In genomic region chr9:92943062-92943616, GRCh38 we compare ENCODE assay signal across 32 cellular contexts. TPM values are rescaled to one million over a fixed set of nuclear protein-coding genes. Genes with fewer than 3 reads are reported as not detected.
DNase-seq lines count a peak whose midpoint lies in the region.
"Had no signal": no experiment of that assay in that cellular context is flagged by ENCODE, and none has a peak within 500 bp of the region (broad histone marks: within the 10 kb centered on the region; RNA-seq: fewer than 3 reads in every experiment).

No MANE protein-coding gene starts in this region.

- no peak overlapping the region for H3K27ac Mint-ChIP-seq in activated T-cell treated with anti-CD3 and anti-CD28 coated beads, Interleukin-2, amount 50 U/mL, for 24 hours
- H3K27ac Mint-ChIP-seq: activated CD4-positive, alpha-beta memory T cell treated with anti-CD3 and anti-CD28 coated beads for 36 hours; activated naive CD4-positive, alpha-beta T cell treated with anti-CD3 and anti-CD28 coated beads, Interleukin-2, amount 10 ng/mL, durations not matched to agents 7 days and 5 days; CD14-positive monocyte; natural killer cell treated with Interleukin-12 subunit alpha and Interleukin-12 subunit beta and Interleukin-15 and Interleukin-18, amount 100 ng/mL, for 72 hours; stimulated activated effector memory CD8-positive, alpha-beta T cell treated with anti-CD3 and anti-CD28 coated beads, Interleukin-12 subunit alpha, Interleukin-12 subunit beta, amount 100 ng/mL, for 72 hours; T-helper 2 cell treated with Interferon-gamma antibody and Interleukin-4, amounts not matched to agents 5 μg/mL and 100 μg/mL, for 36 hours had no signal

- H3K4ac ChIP-seq in neuronal stem cell (ENCODE audit: low read length), result no peak overlapping the region

- no peak overlapping the region for H2BK120ac ChIP-seq in neuronal stem cell (ENCODE audit: low read depth, low read length)

- no peak overlapping the region for H3K4me3 ChIP-seq in neuronal stem cell (ENCODE audit: low read length in 2 of 2)
- H3K4me3 ChIP-seq: adrenal gland, body of pancreas, GM12878, K562, mucosa of descending colon, upper lobe of left lung had no signal

- peaks cover 9 to 16% of the 10 kb centered on the region in 2 donors for H3K4me1 ChIP-seq in neuronal stem cell (ENCODE audit: control insufficient read depth in 2 of 2, insufficient read depth in 1 of 2, low read depth in 1 of 2, low read length in 2 of 2)

- no peak overlapping the region for H4K8ac ChIP-seq in neuronal stem cell (ENCODE audit: low read depth, low read length)

- H3K14ac ChIP-seq in neuronal stem cell (ENCODE audit: low read length), result peak overlapping the region; percentile 14

- H2BK15ac ChIP-seq in neuronal stem cell (ENCODE audit: low read length), result no peak overlapping the region

- H3K27me3 ChIP-seq in neuronal stem cell (ENCODE audit: control insufficient read depth in 3 of 3, insufficient read depth in 3 of 3, low read depth in 1 of 3, low read length in 3 of 3), result peaks cover 0 to 20% (median 5%) of the 10 kb centered on the region in 3 experiments

- no peaks in the 10 kb centered on the region for H3K9me3 Mint-ChIP-seq in activated T-cell treated with anti-CD3 and anti-CD28 coated beads, Interleukin-2, amount 50 U/mL, for 24 hours
- H3K9me3 Mint-ChIP-seq: activated CD4-positive, alpha-beta memory T cell treated with anti-CD3 and anti-CD28 coated beads for 36 hours; T-helper 2 cell treated with Interferon-gamma antibody and Interleukin-4, amounts not matched to agents 5 μg/mL and 100 μg/mL, for 36 hours had no signal

- peak overlapping the region; percentile 3 for H3K18ac ChIP-seq in neuronal stem cell (ENCODE audit: low read length)

- WGBS in neuronal stem cell (ENCODE audit: extremely low coverage in 2 of 2, insufficient read length in 2 of 2, insufficient replicate concordance in 1 of 2), 2 donors, result no CpG with 5 or more reads among the region's 5 CpGs

- no peak overlapping the region for H4K91ac ChIP-seq in neuronal stem cell (ENCODE audit: low read depth, low read length, poor library complexity)

- peaks cover 3% of the 10 kb centered on the region for H3K79me1 ChIP-seq in neuronal stem cell (ENCODE audit: low read depth, low read length)

- no peak overlapping the region for H2BK12ac ChIP-seq in neuronal stem cell (ENCODE audit: low read length)

- peaks cover 0 to 6% of the 10 kb centered on the region in 2 donors for H3K9me3 ChIP-seq in neuronal stem cell (replicated peaks in 1 of 2; ENCODE audit: control insufficient read depth in 2 of 2, insufficient read depth in 1 of 2, low read depth in 1 of 2, low read length in 2 of 2)
- H3K9me3 ChIP-seq: adrenal gland, body of pancreas, mucosa of descending colon, upper lobe of left lung had no signal

- H3K27ac ChIP-seq in neuronal stem cell (replicated peaks; ENCODE audit: low read length), result no peak overlapping the region
- H3K27ac ChIP-seq: 22Rv1, adrenal gland, body of pancreas, upper lobe of left lung had no signal

- peaks cover 20% of the 10 kb centered on the region for H3K4me1 Mint-ChIP-seq in activated T-cell treated with anti-CD3 and anti-CD28 coated beads, Interleukin-2, amount 50 U/mL, for 24 hours (ENCODE audit: low read depth)

- peak overlapping the region; percentile 24 for H3K9ac ChIP-seq in neuronal stem cell (ENCODE audit: low read depth, low read length, poor library complexity)

- H3K4me3 Mint-ChIP-seq in activated T-cell treated with anti-CD3 and anti-CD28 coated beads, Interleukin-2, amount 50 U/mL, for 24 hours, result no peak overlapping the region
- H3K4me3 Mint-ChIP-seq: activated CD4-positive, alpha-beta memory T cell treated with anti-CD3 and anti-CD28 coated beads for 36 hours; activated naive CD4-positive, alpha-beta T cell treated with anti-CD3 and anti-CD28 coated beads, Interleukin-2, amount 10 ng/mL, durations not matched to agents 7 days and 5 days; CD14-positive monocyte; natural killer cell treated with Interleukin-12 subunit alpha and Interleukin-12 subunit beta and Interleukin-15 and Interleukin-18, amount 100 ng/mL, for 72 hours; stimulated activated effector memory CD8-positive, alpha-beta T cell treated with anti-CD3 and anti-CD28 coated beads, Interleukin-12 subunit alpha, Interleukin-12 subunit beta, amount 100 ng/mL, for 72 hours; T-helper 2 cell treated with Interferon-gamma antibody and Interleukin-4, amounts not matched to agents 5 μg/mL and 100 μg/mL, for 36 hours had no signal

- H3K4me2 ChIP-seq in neuronal stem cell (ENCODE audit: insufficient read depth, low read length, poor library complexity, severe bottlenecking), result no peak overlapping the region

- H3K36me3 Mint-ChIP-seq in activated T-cell treated with anti-CD3 and anti-CD28 coated beads, Interleukin-2, amount 50 U/mL, for 24 hours (ENCODE audit: low read depth), result no peaks in the 10 kb centered on the region
- H3K36me3 Mint-ChIP-seq: activated CD4-positive, alpha-beta memory T cell treated with anti-CD3 and anti-CD28 coated beads for 36 hours had no signal

- H2BK5ac ChIP-seq in neuronal stem cell (ENCODE audit: low read length), result no peak overlapping the region

- H3K27me3 Mint-ChIP-seq in activated T-cell treated with anti-CD3 and anti-CD28 coated beads, Interleukin-2, amount 50 U/mL, for 24 hours, result no peaks in the 10 kb centered on the region
- H3K27me3 Mint-ChIP-seq: activated CD4-positive, alpha-beta memory T cell treated with anti-CD3 and anti-CD28 coated beads for 36 hours had no signal

- DNase-seq in NCI-H1092 (lab: John Stamatoyannopoulos, UW) (peak; percentile 22), NCI-H1092 treated with DMSO at 0.1 percent for 48 hours (lab: John Stamatoyannopoulos, UW) (no peak), LHCN-M2 (ENCODE audit: low read depth) (peak; percentile 56), NCI-H69 (lab: John Stamatoyannopoulos, UW) (peak; percentile 91), neuronal stem cell (ENCODE audit: low spot score) (no peak), NCI-H748 (lab: John Stamatoyannopoulos, UW; ENCODE audit: unreplicated experiment) (no peak), DMS153 (lab: John Stamatoyannopoulos, UW) (no peak)
- DNase-seq in activated T-cell treated with anti-CD3 and anti-CD28 coated beads, Interleukin-2, amount 50 U/mL, for 24 hours, result no peak
- DNase-seq: activated CD4-positive, alpha-beta memory T cell treated with anti-CD3 and anti-CD28 coated beads for 36 hours; activated CD4-positive, alpha-beta T cell treated with anti-CD3 and anti-CD28 coated beads for 1 hour; activated naive CD4-positive, alpha-beta T cell treated with anti-CD3 and anti-CD28 coated beads, Interleukin-2, amount 10 ng/mL, durations not matched to agents 7 days and 5 days; EL; foreskin melanocyte; H7; kidney glomerular epithelial cell; mucosa of descending colon; NCI-H2029 treated with DMSO at 0.1 percent for 48 hours; PC-3; upper lobe of left lung had no signal

- peak overlapping the region; percentile 44 for H3K23ac ChIP-seq in neuronal stem cell (ENCODE audit: low read depth, low read length, poor library complexity)

- H2AK5ac ChIP-seq in neuronal stem cell (ENCODE audit: low read depth, low read length), result no peak overlapping the region

- H2AFZ ChIP-seq in neuronal stem cell (ENCODE audit: low read length), result no peak overlapping the region

- H3K36me3 ChIP-seq in neuronal stem cell (replicated peaks in 1 of 2; ENCODE audit: control insufficient read depth in 2 of 2, insufficient read depth in 2 of 2, low read length in 2 of 2), result no peaks in the 10 kb centered on the region
- H3K36me3 ChIP-seq: adrenal gland, upper lobe of left lung had no signal

RNA-seq across cellular contexts. Expression of gene FGD3, which starts 4.2 kb away (rescaled TPM):
- total RNA-seq in LHCN-M2 (2014; rRNA removed), result not detected in 2 replicates
- polyA plus RNA-seq in LHCN-M2 (2012), result not detected
- polyA plus RNA-seq in neuronal stem cell (2013, experiment 1 of 2), result 0.47 TPM
- polyA plus RNA-seq in neuronal stem cell (2013, experiment 2 of 2), result 0.44 TPM
- total RNA-seq: chondrocyte, lung microvascular endothelial cell, MCF 10A, osteoblast had no signal

Comparison
In these comparisons a context has a peak if more than half of its experiments do, and no peak if none do; other contexts are left out.
1. DNase-seq: peak in NCI-H1092 (single experiment), LHCN-M2 (single experiment) and NCI-H69 (single experiment); none in NCI-H1092 treated with DMSO at 0.1 percent for 48 hours (single experiment), neuronal stem cell (single experiment), activated T-cell treated with anti-CD3 and anti-CD28 coated beads, Interleukin-2, amount 50 U/mL, for 24 hours (single experiment), NCI-H748 (single experiment) and DMS153 (single experiment).